In genomic region chr1:19342894-19343616, GRCh38 we compare ENCODE assay signal across 18 cellular contexts. TPM values are rescaled to one million over a fixed set of nuclear protein-coding genes. Genes with fewer than 3 reads are reported as not detected.
A peak's percentile ranks its signal among the peaks of the same experiment; 100 is the strongest.
DNase-seq lines count a peak whose midpoint lies in the region; ATAC-seq and TF ChIP-seq lines count a peak whose summit lies in the region.
"Had no signal": no experiment of that assay in that cellular context is flagged by ENCODE, and none has a peak within 500 bp of the region (broad histone marks: within the 10 kb centered on the region; RNA-seq: fewer than 3 reads in every experiment).

No MANE protein-coding gene starts in this region.

- H3K27ac Mint-ChIP-seq in endothelial cell (ENCODE audit: unreplicated experiment) (no peak overlapping the region), nephron progenitor cell (peak overlapping the region; percentile 44)

- no peaks in the 10 kb centered on the region for H3K4me1 Mint-ChIP-seq in endothelial cell (ENCODE audit: unreplicated experiment)
- H3K4me1 Mint-ChIP-seq in nephron progenitor cell, result peaks cover 33% of the 10 kb centered on the region

- intact Hi-C loops in Right ventricle myocardium superior (cut with DNase I), result loop anchor here (5.0 kb wide), 1 partner anchor 309 kb away; no protein-coding TSS in a partner anchor
- intact Hi-C loops in left cardiac atrium (cut with DNase I), result loop anchor here in 1 of 2 donors (5.0 kb wide), 1 partner anchor 309 kb away; no protein-coding TSS in a partner anchor
- intact Hi-C loops in uterus (cut with DNase I; ENCODE audit: low total_unique reads), result loop anchor here (10.0 kb wide), 2 partner anchors 52 to 312 kb away; no protein-coding TSS in a partner anchor

- H3K9me3 Mint-ChIP-seq in endothelial cell (ENCODE audit: unreplicated experiment) (no peaks in the 10 kb centered on the region), nephron progenitor cell (no peaks in the 10 kb centered on the region)
- H3K9me3 Mint-ChIP-seq: CD4-positive, CD25-positive, alpha-beta regulatory T cell had no signal

- peaks cover 31% of the 10 kb centered on the region for H3K36me3 Mint-ChIP-seq in endothelial cell (ENCODE audit: low read depth, unreplicated experiment)
- H3K36me3 Mint-ChIP-seq in nephron progenitor cell (ENCODE audit: low read depth), result peaks cover 23% of the 10 kb centered on the region

- H3K27me3 ChIP-seq in uterus, result no peaks in the 10 kb centered on the region
- H3K27me3 ChIP-seq: BE2C, Peyer's patch had no signal

- TF ChIP-seq CTCF in endothelial cell (IDR thresholded peaks at IDR 0.05; ENCODE audit: unreplicated experiment), result no peak
- no peak for TF ChIP-seq CTCF in nephron progenitor cell (IDR thresholded peaks at IDR 0.05)
- no peak for TF ChIP-seq CTCF in uterus (IDR thresholded peaks at IDR 0.05)

- no peak overlapping the region for H3K4me3 ChIP-seq in uterus
- H3K4me3 ChIP-seq: Peyer's patch had no signal

- DNase-seq in Right ventricle myocardium superior (peak; percentile 36), left cardiac atrium (no peak), endothelial cell (ENCODE audit: low spot score) (no peak), nephron progenitor cell (no peak), uterus (no peak), DMS153 (lab: John Stamatoyannopoulos, UW) (no peak)
- no peak for DNase-seq in activated CD8-positive, alpha-beta memory T cell treated with anti-CD3 and anti-CD28 coated beads, Interleukin-2, amount 50 U/mL, for 4 hours
- DNase-seq: BE2C; CD4-positive, CD25-positive, alpha-beta regulatory T cell; COR-L47; GF-D8; GOT3; KBM-7; NCI-H1105; NCI-H2081; Peyer's patch; SHP77 had no signal

- no peak for ATAC-seq in Right ventricle myocardium superior (ENCODE audit: poor library complexity)
- ATAC-seq in left cardiac atrium, result no peak
- no peak for ATAC-seq in GM21576 (IDR thresholded peaks at IDR 0.05; ENCODE audit: unreplicated experiment)

- peak overlapping the region; percentile 53 to 54 for H3K27ac ChIP-seq in uterus

- H3K36me3 ChIP-seq in uterus, result no peaks in the 10 kb centered on the region
- H3K36me3 ChIP-seq: BE2C had no signal

- TF ChIP-seq POLR2A in uterus (IDR thresholded peaks at IDR 0.05), result no peak

- H3K9me3 ChIP-seq in uterus, result no peaks in the 10 kb centered on the region
- H3K9me3 ChIP-seq: BE2C, Peyer's patch had no signal

- peaks cover 4% of the 10 kb centered on the region for H3K27me3 Mint-ChIP-seq in endothelial cell (ENCODE audit: unreplicated experiment)
- no peaks in the 10 kb centered on the region for H3K27me3 Mint-ChIP-seq in nephron progenitor cell (ENCODE audit: low read depth, poor library complexity)
- H3K27me3 Mint-ChIP-seq: CD4-positive, CD25-positive, alpha-beta regulatory T cell had no signal

- H3K4me1 ChIP-seq in uterus, result peaks cover 0 to 5% of the 10 kb centered on the region in 2 donors
- H3K4me1 ChIP-seq: BE2C had no signal

- H3K4me3 Mint-ChIP-seq in endothelial cell (ENCODE audit: unreplicated experiment), result peak overlapping the region; percentile 76
- H3K4me3 Mint-ChIP-seq in nephron progenitor cell, result no peak overlapping the region
- H3K4me3 Mint-ChIP-seq: CD4-positive, CD25-positive, alpha-beta regulatory T cell had no signal

RNA-seq across cellular contexts. Expression of gene SLC66A1, which starts 30.9 kb away (rescaled TPM):
- total RNA-seq in Right ventricle myocardium superior (5.8 TPM), left cardiac atrium (1 to 10 TPM; 7.6 to 8.2 TPM), endothelial cell (ENCODE audit: unreplicated experiment) (22.6 TPM), uterus (10 to 100 TPM in 2 of 4 donors, 1 to 10 TPM in 1, under 1 TPM in 1; 0.88 to 18.1 (median 8.2) TPM)

RNA-seq across cellular contexts. Expression of gene AKR7A2, which starts 31.1 kb away (rescaled TPM):
- total RNA-seq in Right ventricle myocardium superior (40.6 TPM), left cardiac atrium (10 to 100 TPM; 31.3 to 32.9 TPM), endothelial cell (ENCODE audit: unreplicated experiment) (34.1 TPM), uterus (100 to 1,000 TPM in 1 of 4 donors, 10 to 100 TPM in 2, 1 to 10 TPM in 1; 5.6 to 108 (median 33.6) TPM)

RNA-seq across cellular contexts. Expression of gene AKR7A3, which starts 54.5 kb away (rescaled TPM):
- total RNA-seq in Right ventricle myocardium superior, result not detected
- under 1 TPM in 1 of 2 donors, not detected in 1; 0.12 TPM for total RNA-seq in left cardiac atrium
- 1.1 TPM for total RNA-seq in endothelial cell (ENCODE audit: unreplicated experiment)
- total RNA-seq in uterus, result 1 to 10 TPM in 2 of 4 donors, not detected in 2; 1.2 to 4.3 TPM
